Comparison of ENCODE assay signal across 1 cellular context in the genomic region with DNA sequence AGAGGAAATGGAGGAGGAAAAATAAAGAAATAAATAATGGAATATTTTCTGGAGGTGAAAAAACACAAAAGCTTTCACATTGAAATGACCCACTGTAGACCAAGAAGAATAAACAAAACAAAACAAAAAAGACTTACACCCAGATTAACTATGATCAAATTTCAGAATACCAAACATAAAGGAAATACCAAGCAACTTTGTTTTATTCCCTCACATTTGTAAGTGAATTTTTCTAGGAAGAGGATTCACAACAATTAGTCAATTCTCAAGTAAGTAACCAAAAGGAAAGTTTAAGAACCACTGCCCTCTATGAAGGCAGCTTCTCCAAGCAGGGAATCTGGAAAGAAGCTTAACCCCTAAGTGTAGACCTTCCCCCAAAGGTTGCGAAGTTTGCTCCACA.
TF ChIP-seq lines count a peak whose summit lies in the region.

No MANE protein-coding gene starts in this region.

TF ChIP-seq in IMR-90, 13 proteins besides CTCF, POLR2A, EP300 and RAD21:
- TF ChIP-seq, protein P1, sequence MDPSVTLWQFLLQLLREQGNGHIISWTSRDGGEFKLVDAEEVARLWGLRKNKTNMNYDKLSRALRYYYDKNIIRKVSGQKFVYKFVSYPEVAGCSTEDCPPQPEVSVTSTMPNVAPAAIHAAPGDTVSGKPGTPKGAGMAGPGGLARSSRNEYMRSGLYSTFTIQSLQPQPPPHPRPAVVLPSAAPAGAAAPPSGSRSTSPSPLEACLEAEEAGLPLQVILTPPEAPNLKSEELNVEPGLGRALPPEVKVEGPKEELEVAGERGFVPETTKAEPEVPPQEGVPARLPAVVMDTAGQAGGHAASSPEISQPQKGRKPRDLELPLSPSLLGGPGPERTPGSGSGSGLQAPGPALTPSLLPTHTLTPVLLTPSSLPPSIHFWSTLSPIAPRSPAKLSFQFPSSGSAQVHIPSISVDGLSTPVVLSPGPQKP (IDR thresholded peaks at IDR 0.05; ENCODE audit: borderline replicate concordance, low read depth, low read length) = no peak
- no peak for TF ChIP-seq CHD1 (IDR thresholded peaks at IDR 0.05; ENCODE audit: low read depth, low read length)
- TF ChIP-seq, protein P2, sequence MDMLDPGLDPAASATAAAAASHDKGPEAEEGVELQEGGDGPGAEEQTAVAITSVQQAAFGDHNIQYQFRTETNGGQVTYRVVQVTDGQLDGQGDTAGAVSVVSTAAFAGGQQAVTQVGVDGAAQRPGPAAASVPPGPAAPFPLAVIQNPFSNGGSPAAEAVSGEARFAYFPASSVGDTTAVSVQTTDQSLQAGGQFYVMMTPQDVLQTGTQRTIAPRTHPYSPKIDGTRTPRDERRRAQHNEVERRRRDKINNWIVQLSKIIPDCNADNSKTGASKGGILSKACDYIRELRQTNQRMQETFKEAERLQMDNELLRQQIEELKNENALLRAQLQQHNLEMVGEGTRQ (IDR thresholded peaks at IDR 0.05; ENCODE audit: low read depth, low read length) = no peak
- TF ChIP-seq CEBPB (IDR thresholded peaks at IDR 0.05; ENCODE audit: low read depth, low read length) = no peak
- TF ChIP-seq MAFK (IDR thresholded peaks at IDR 0.05; ENCODE audit: low read depth, low read length) = no peak
- no peak for TF ChIP-seq NFE2L2 (IDR thresholded peaks at IDR 0.05; ENCODE audit: low read depth, low read length)
- no peak for TF ChIP-seq FOS (IDR thresholded peaks at IDR 0.05; ENCODE audit: low read depth, low read length)
- no peak for TF ChIP-seq RFX5 (IDR thresholded peaks at IDR 0.05; ENCODE audit: low read depth, low read length)
- TF ChIP-seq SMC3 (IDR thresholded peaks at IDR 0.05; ENCODE audit: low read depth, low read length) = no peak
- no peak for TF ChIP-seq MXI1 (IDR thresholded peaks at IDR 0.05; ENCODE audit: borderline replicate concordance, low read depth, low read length)
- no peak for TF ChIP-seq RCOR1 (IDR thresholded peaks at IDR 0.05; ENCODE audit: insufficient replicate concordance, low read length)
- TF ChIP-seq MAZ (IDR thresholded peaks at IDR 0.05; ENCODE audit: borderline replicate concordance, low read depth, low read length) = no peak
- no peak for TF ChIP-seq BHLHE40 (IDR thresholded peaks at IDR 0.05; ENCODE audit: low read depth, low read length)
